17 cellular contexts compared by ENCODE assay signal in genomic region chr4:168751263-168752225, GRCh38.
A peak's percentile ranks its signal among the peaks of the same experiment; 100 is the strongest.
DNase-seq lines count a peak whose midpoint lies in the region; ATAC-seq and TF ChIP-seq lines count a peak whose summit lies in the region.
"Had no signal": no experiment of that assay in that cellular context is flagged by ENCODE, and none has a peak within 500 bp of the region (broad histone marks: within the 10 kb centered on the region; RNA-seq: fewer than 3 reads in every experiment).

No MANE protein-coding gene starts in this region.

- H3K4me3 Mint-ChIP-seq in mesothelial cell of epicardium = no peak overlapping the region
- H3K4me3 Mint-ChIP-seq: activated B cell treated with CpG ODN at 0.5 μM for 24 hours; activated CD8-positive, alpha-beta memory T cell treated with anti-CD3 and anti-CD28 coated beads, Interleukin-2, amount 10 ng/mL, durations not matched to agents 7 days and 5 days; brain; CD8-positive, alpha-beta memory T cell; stimulated activated effector memory CD8-positive, alpha-beta T cell treated with anti-CD3 and anti-CD28 coated beads, Interleukin-12 subunit alpha, Interleukin-12 subunit beta, amount 100 ng/mL, for 72 hours had no signal

- TF ChIP-seq POLR2A in right lobe of liver (IDR thresholded peaks at IDR 0.05) = no peak

- CTCF ChIA-PET in AG04450 (lab: Charles Lee) = no interaction called here

- DNase-seq in AG04450 (ENCODE audit: low read depth, low spot score) (peak; percentile 51), fibroblast of gingiva (ENCODE audit: low read depth) (peak; percentile 54), mesothelial cell of epicardium (ENCODE audit: low spot score in 2 of 2, unreplicated experiment in 2 of 2) (no peak), SHP77 treated with DMSO at 0.1 percent for 48 hours (lab: John Stamatoyannopoulos, UW) (no peak), right lobe of liver (no peak)
- DNase-seq in stimulated activated naive CD4-positive, alpha-beta T cell (lab: John Stamatoyannopoulos, UW) = no peak
- DNase-seq in activated CD4-positive, alpha-beta T cell treated with anti-CD3 and anti-CD28 coated beads, Interleukin-2, amount 50 U/mL, for 48 hours = no peak
- DNase-seq: activated B cell treated with CpG ODN at 0.5 μM for 24 hours; activated CD8-positive, alpha-beta memory T cell treated with anti-CD3 and anti-CD28 coated beads, Interleukin-2, amount 10 ng/mL, durations not matched to agents 7 days and 5 days; CD8-positive, alpha-beta memory T cell; NCI-H1930; NCI-H510A treated with DMSO at 0.1 percent for 48 hours; SW 1271; transverse colon had no signal

- no peak overlapping the region for H3K4me3 ChIP-seq in AG04450 (ENCODE audit: low read depth, low read length)
- H3K4me3 ChIP-seq in right lobe of liver = no peak overlapping the region
- H3K4me3 ChIP-seq: transverse colon had no signal

- peaks cover 7% of the 10 kb centered on the region for H3K9me3 Mint-ChIP-seq in mesothelial cell of epicardium
- H3K9me3 Mint-ChIP-seq: activated B cell treated with CpG ODN at 0.5 μM for 24 hours; stimulated activated effector memory CD8-positive, alpha-beta T cell treated with anti-CD3 and anti-CD28 coated beads, Interleukin-12 subunit alpha, Interleukin-12 subunit beta, amount 100 ng/mL, for 72 hours had no signal

- H3K9me3 ChIP-seq in AG04450 (ENCODE audit: control insufficient read depth, insufficient read depth, low read length) (0 out of 2 replicates have a peak, but pooled peaks cover 4% of the 10 kb centered on the region), right lobe of liver (no peaks in the 10 kb centered on the region)
- H3K9me3 ChIP-seq: transverse colon had no signal

- no peaks in the 10 kb centered on the region for H3K27me3 ChIP-seq in AG04450 (ENCODE audit: control insufficient read depth, insufficient read depth, low read length)
- H3K27me3 ChIP-seq in right lobe of liver = no peaks in the 10 kb centered on the region
- H3K27me3 ChIP-seq: transverse colon had no signal

- WGBS in right lobe of liver (ENCODE audit: insufficient coverage, low coverage, low lambda C conversion rate, missing lambda C conversion rate) = 75% methylated on average over 9 of the region's 12 CpGs

- H3K4me1 ChIP-seq in right lobe of liver = no peaks in the 10 kb centered on the region

- intact Hi-C loops in right lobe of liver (cut with DNase I) = no loop called here

- TF ChIP-seq CTCF in AG04450 (IDR thresholded peaks at IDR 0.05; ENCODE audit: low read depth, low read length) (no peak), mesothelial cell of epicardium (IDR thresholded peaks at IDR 0.05; ENCODE audit: unreplicated experiment) (no peak), right lobe of liver (IDR thresholded peaks at IDR 0.05) (no peak)

- H3K27ac ChIP-seq in AG04450 (ENCODE audit: low read depth, low read length) = no peak overlapping the region
- no peak overlapping the region for H3K27ac ChIP-seq in right lobe of liver

- peaks cover 29% of the 10 kb centered on the region for H3K36me3 Mint-ChIP-seq in mesothelial cell of epicardium
- H3K36me3 Mint-ChIP-seq: activated CD8-positive, alpha-beta memory T cell treated with anti-CD3 and anti-CD28 coated beads, Interleukin-2, amount 10 ng/mL, durations not matched to agents 7 days and 5 days; CD8-positive, alpha-beta memory T cell; stimulated activated effector memory CD8-positive, alpha-beta T cell treated with anti-CD3 and anti-CD28 coated beads, Interleukin-12 subunit alpha, Interleukin-12 subunit beta, amount 100 ng/mL, for 72 hours had no signal

- peaks cover 2% of the 10 kb centered on the region for H3K4me1 Mint-ChIP-seq in mesothelial cell of epicardium
- H3K4me1 Mint-ChIP-seq: activated B cell treated with CpG ODN at 0.5 μM for 24 hours; brain; CD8-positive, alpha-beta memory T cell; stimulated activated effector memory CD8-positive, alpha-beta T cell treated with anti-CD3 and anti-CD28 coated beads, Interleukin-12 subunit alpha, Interleukin-12 subunit beta, amount 100 ng/mL, for 72 hours had no signal

- no peaks in the 10 kb centered on the region for H3K27me3 Mint-ChIP-seq in mesothelial cell of epicardium (ENCODE audit: low read depth)
- H3K27me3 Mint-ChIP-seq: brain had no signal

- ATAC-seq in SK-N-SH treated with all-trans-retinoic acid at 6 μM for 48 hours = peak; percentile 74
- no peak for ATAC-seq in right lobe of liver
- ATAC-seq: activated CD8-positive, alpha-beta memory T cell treated with anti-CD3 and anti-CD28 coated beads, Interleukin-2, amount 10 ng/mL, durations not matched to agents 7 days and 5 days; stimulated activated effector memory CD8-positive, alpha-beta T cell treated with anti-CD3 and anti-CD28 coated beads, Interleukin-12 subunit alpha, Interleukin-12 subunit beta, amount 100 ng/mL, for 72 hours had no signal

- H3K27ac Mint-ChIP-seq in mesothelial cell of epicardium = peak overlapping the region; percentile 40
- H3K27ac Mint-ChIP-seq: activated B cell treated with CpG ODN at 0.5 μM for 24 hours; activated CD8-positive, alpha-beta memory T cell treated with anti-CD3 and anti-CD28 coated beads, Interleukin-2, amount 10 ng/mL, durations not matched to agents 7 days and 5 days; brain; CD8-positive, alpha-beta memory T cell; stimulated activated effector memory CD8-positive, alpha-beta T cell treated with anti-CD3 and anti-CD28 coated beads, Interleukin-12 subunit alpha, Interleukin-12 subunit beta, amount 100 ng/mL, for 72 hours had no signal

- H3K36me3 ChIP-seq in right lobe of liver = no peaks in the 10 kb centered on the region
- H3K36me3 ChIP-seq: transverse colon had no signal

- POLR2A ChIA-PET in AG04450 (lab: Yijun Ruan, JAX) = no interaction called here

TF ChIP-seq in SK-N-SH treated with all-trans-retinoic acid at 6 μM for 48 hours, 23 proteins besides CTCF, POLR2A, EP300 and RAD21:
- TF ChIP-seq GLIS3 (CRISPR knock-in tag; IDR thresholded peaks at IDR 0.05) = no peak
- no peak for TF ChIP-seq ARNTL (CRISPR knock-in tag; IDR thresholded peaks at IDR 0.05; ENCODE audit: borderline replicate concordance, low read depth)
- TF ChIP-seq ZC3H10 (CRISPR knock-in tag; IDR thresholded peaks at IDR 0.05) = no peak
- TF ChIP-seq ZNF8 (CRISPR knock-in tag; IDR thresholded peaks at IDR 0.05) = no peak
- no peak for TF ChIP-seq ZFP30 (CRISPR knock-in tag; IDR thresholded peaks at IDR 0.05)
- TF ChIP-seq ZFP3 (CRISPR knock-in tag; IDR thresholded peaks at IDR 0.05) = no peak
- no peak for TF ChIP-seq PATZ1 (CRISPR knock-in tag; IDR thresholded peaks at IDR 0.05; ENCODE audit: borderline replicate concordance)
- no peak for TF ChIP-seq ZNF565 (CRISPR knock-in tag; conservative IDR thresholded peaks at IDR 0.05; ENCODE audit: low read depth)
TF ChIP-seq in SK-N-SH treated with all-trans-retinoic acid at 6 μM for 48 hours: peak in this region for 0.

Comparison
In these comparisons a context has a peak if more than half of its experiments do, and no peak if none do; other contexts are left out.
1. DNase-seq: peak in AG04450 (single experiment) and fibroblast of gingiva (single experiment); none in mesothelial cell of epicardium (0 of 2), stimulated activated naive CD4-positive, alpha-beta T cell (0 of 6), activated CD4-positive, alpha-beta T cell treated with anti-CD3 and anti-CD28 coated beads, Interleukin-2, amount 50 U/mL, for 48 hours (0 of 2), SHP77 treated with DMSO at 0.1 percent for 48 hours (single experiment) and right lobe of liver (0 of 3).